Comparison of ENCODE assay signal across 1 cellular context in the genomic region with DNA sequence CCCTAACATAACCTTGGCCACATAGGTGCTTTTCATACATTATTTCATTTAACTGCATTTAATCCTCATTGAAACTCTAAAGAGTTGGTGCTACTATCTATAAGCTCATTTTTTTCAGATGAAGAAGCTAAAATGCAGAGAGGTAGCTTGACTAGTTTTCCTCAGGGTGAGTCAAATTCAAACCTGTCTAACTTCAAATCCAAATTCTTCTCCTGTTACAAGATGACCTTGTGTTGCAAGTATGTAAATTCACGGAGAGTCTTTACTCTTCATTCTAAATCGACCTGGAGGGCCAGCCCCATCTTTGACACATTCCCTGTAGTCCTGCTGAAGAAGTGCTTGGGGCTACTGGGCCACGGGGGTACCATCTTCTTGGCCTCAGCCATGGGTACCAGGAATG.
TF ChIP-seq lines count a peak whose summit lies in the region.

No MANE protein-coding gene starts in this region.

TF ChIP-seq in GM23338, 12 proteins besides CTCF, POLR2A, EP300 and RAD21 (continued from another document):
- TF ChIP-seq ZNF331 (CRISPR knock-in tag; IDR thresholded peaks at IDR 0.05; ENCODE audit: low read depth) = no peak
- no peak for TF ChIP-seq STAT1 (IDR thresholded peaks at IDR 0.05; ENCODE audit: unreplicated experiment)
